ENCODE assay signal across 16 cellular contexts in the genomic region with DNA sequence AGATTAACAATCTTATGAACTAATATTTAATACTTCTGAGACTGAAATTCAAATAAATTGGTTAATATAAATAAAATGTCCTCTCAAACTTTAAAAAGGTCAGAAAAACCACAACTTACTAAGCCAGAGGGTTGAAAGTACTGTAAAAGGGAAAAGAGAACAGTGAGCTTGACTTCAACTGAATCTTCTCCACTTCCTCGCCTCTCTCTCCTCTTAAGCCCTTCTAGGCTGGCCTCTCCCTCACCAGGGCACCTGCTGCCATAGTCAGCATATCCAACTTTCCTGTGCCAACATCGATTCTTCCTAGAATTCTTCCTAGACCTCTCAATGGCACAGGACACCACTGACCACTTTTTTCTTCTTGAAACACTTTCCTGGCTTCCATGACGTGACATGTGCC. TPM values are rescaled to one million over a fixed set of nuclear protein-coding genes. Genes with fewer than 3 reads are reported as not detected.
A peak's percentile ranks its signal among the peaks of the same experiment; 100 is the strongest.
DNase-seq lines count a peak whose midpoint lies in the region; ATAC-seq, FAIRE-seq and TF ChIP-seq lines count a peak whose summit lies in the region.
"Had no signal": no experiment of that assay in that cellular context is flagged by ENCODE, and none has a peak within 500 bp of the region (broad histone marks: within the 10 kb centered on the region; RNA-seq: fewer than 3 reads in every experiment).

No MANE protein-coding gene starts in this region.

- H2AFZ ChIP-seq in HepG2 (ENCODE audit: low read length) = no peak overlapping the region

- H3K4me2 ChIP-seq in HepG2 (ENCODE audit: low read depth, low read length) = no peak overlapping the region

- no peak for TF ChIP-seq RAD21 in HepG2 (CRISPR knock-in tag; IDR thresholded peaks at IDR 0.05)

- H3K4me1 ChIP-seq in right lobe of liver (peaks cover 4 to 29% (median 12%) of the 10 kb centered on the region in 4 donors), HepG2 (ENCODE audit: insufficient read depth, low read length) (peaks cover 13% of the 10 kb centered on the region), stomach (peaks cover 51 to 100% (median 72%) of the 10 kb centered on the region in 4 donors)

- CTCF ChIA-PET in HepG2 (lab: Yijun Ruan, JAX; ENCODE audit: low intra/inter-chr PET ratio, low total read pairs) = no interaction called here

- TF ChIP-seq POLR2A in right lobe of liver (IDR thresholded peaks at IDR 0.05) = no peak
- no peak for TF ChIP-seq POLR2A in HepG2 (IDR thresholded peaks at IDR 0.05; ENCODE audit: insufficient read depth in 1 of 2, low read depth in 2 of 2, low read length in 2 of 2)
- no peak for TF ChIP-seq POLR2A in stomach (IDR thresholded peaks at IDR 0.05)

- H4K20me1 ChIP-seq in HepG2 (ENCODE audit: insufficient read depth, low read length) = no peaks in the 10 kb centered on the region; the same call in 1 of the 2 replicates

- no peaks in the 10 kb centered on the region for H3K27me3 ChIP-seq in right lobe of liver
- H3K27me3 ChIP-seq in HepG2 (ENCODE audit: control insufficient read depth in 1 of 2, insufficient read depth in 2 of 2, low read length in 2 of 2) = no peaks in the 10 kb centered on the region
- no peaks in the 10 kb centered on the region for H3K27me3 ChIP-seq in stomach

- POLR2A ChIA-PET in HepG2 (lab: Yijun Ruan, JAX) = no interaction called here

- TF ChIP-seq CTCF in right lobe of liver (IDR thresholded peaks at IDR 0.05) (no peak), HepG2 (CRISPR knock-in tag; IDR thresholded peaks at IDR 0.05) (no peak), VCaP (conservative IDR thresholded peaks at IDR 0.05) (no peak), stomach (IDR thresholded peaks at IDR 0.05) (no peak)

- peaks cover 72 to 87% of the 10 kb centered on the region in 2 donors for H3K4me1 Mint-ChIP-seq in immature natural killer cell

- no peak for DNase-seq in right lobe of liver
- no peak for DNase-seq in HepG2 (ENCODE audit: low spot score)
- no peak for DNase-seq in immature natural killer cell
- no peak for DNase-seq in stomach
- DNase-seq in NCI-H187 (lab: John Stamatoyannopoulos, UW) = no peak
- DNase-seq in stimulated activated CD4-positive, alpha-beta T cell treated with anti-CD3 and anti-CD28 coated beads, Interleukin-12 subunit alpha, Interleukin-12 subunit beta, amount 100 ng/mL, for 4 hours = no peak
- no peak for DNase-seq in GM19239 (ENCODE audit: insufficient read length, low spot score)
- DNase-seq: activated CD4-positive, alpha-beta T cell treated with anti-CD3 and anti-CD28 coated beads for 4 hours; mucosa of descending colon; NCI-H1417; NCI-H446; psoas muscle had no signal

- peak overlapping the region in 2 of 5 donors; percentile 18 to 21 for H3K4me3 Mint-ChIP-seq in immature natural killer cell
- H3K4me3 Mint-ChIP-seq: activated T-helper 1 cell treated with anti-CD3 and anti-CD28 coated beads, Interleukin-12 subunit alpha, Interleukin-12 subunit beta, Interleukin-2, Interleukin-4 antibody, amounts not matched to agents 30 ng/mL and 10 ng/mL and 1 ng/mL, durations not matched to agents 14 hours and 24 hours and 36 hours; type B pancreatic cell had no signal

- intact Hi-C loops in right lobe of liver (cut with DNase I) (no loop called here), HepG2 (cut with micrococcal nuclease; ENCODE audit: unreplicated experiment) (no loop called here), stomach (cut with DNase I; ENCODE audit: low total_unique reads) (no loop called here)

- H3K27ac ChIP-seq in right lobe of liver = no peak overlapping the region
- H3K27ac ChIP-seq in HepG2 (ENCODE audit: extremely low read length, insufficient read depth, low read length) = no peak overlapping the region
- H3K27ac ChIP-seq in VCaP = peak overlapping the region; percentile 55; the same call in 1 of the 2 replicates
- peak overlapping the region in 3 of 5 donors; percentile 38 to 57 (median 51) for H3K27ac ChIP-seq in stomach
- H3K27ac ChIP-seq: psoas muscle had no signal

- FAIRE-seq in HepG2 (lab: Jason Lieb, UNC) (no peak), GM19239 (lab: Jason Lieb, UNC) (no peak)
- FAIRE-seq: frontal cortex had no signal

- WGBS in right lobe of liver (ENCODE audit: insufficient coverage, low coverage, low lambda C conversion rate, missing lambda C conversion rate) = 64% methylated on average over 3 of the region's 3 CpGs
- over 99% methylated on average over 3 of the region's 3 CpGs for WGBS in HepG2 (ENCODE audit: low lambda C conversion rate)
- 67 to 87% (median 81%) methylated on average over 3 of the region's 3 CpGs for WGBS in stomach, 5 donors

- H3K9ac ChIP-seq in HepG2 (ENCODE audit: insufficient read depth, low read depth, low read length) = no peak overlapping the region

- H3K4me3 ChIP-seq in right lobe of liver (no peak overlapping the region), HepG2 (replicated peaks in 1 of 3; ENCODE audit: insufficient read depth in 1 of 3, low read depth in 2 of 3, low read length in 3 of 3) (no peak overlapping the region), stomach (no peak overlapping the region)
- H3K4me3 ChIP-seq: mucosa of descending colon, psoas muscle had no signal

- peaks cover 77% of the 10 kb centered on the region for H3K79me2 ChIP-seq in HepG2 (ENCODE audit: insufficient read depth, low read length)

- H3K27ac Mint-ChIP-seq in immature natural killer cell = peak overlapping the region; percentile 53 to 88 (median 76)
- H3K27ac Mint-ChIP-seq: type B pancreatic cell had no signal

- H3K36me3 ChIP-seq in right lobe of liver (no peaks in the 10 kb centered on the region), HepG2 (replicated peaks in 1 of 2; ENCODE audit: control insufficient read depth in 1 of 2, insufficient read depth in 2 of 2, low read length in 2 of 2) (peaks cover 2 to 9% of the 10 kb centered on the region in 2 experiments), stomach (peaks cover 0 to 2% (median 0%) of the 10 kb centered on the region in 4 donors)

- H3K27me3 Mint-ChIP-seq in immature natural killer cell (ENCODE audit: low read depth in 3 of 3) = peaks cover 0 to 11% (median 2%) of the 10 kb centered on the region in 3 donors
- H3K27me3 Mint-ChIP-seq: type B pancreatic cell had no signal

- H3K36me3 Mint-ChIP-seq in immature natural killer cell = peaks cover 0 to 8% (median 3%) of the 10 kb centered on the region in 3 donors

- ATAC-seq in right lobe of liver = peak in 3 of 4 donors; percentile 10 to 42 (median 22)
- no peak for ATAC-seq in HepG2
- ATAC-seq: mucosa of descending colon, psoas muscle had no signal

- H3K9me3 Mint-ChIP-seq in immature natural killer cell = no peaks in the 10 kb centered on the region
- H3K9me3 Mint-ChIP-seq: activated T-helper 1 cell treated with anti-CD3 and anti-CD28 coated beads, Interleukin-12 subunit alpha, Interleukin-12 subunit beta, Interleukin-2, Interleukin-4 antibody, amounts not matched to agents 30 ng/mL and 10 ng/mL and 1 ng/mL, durations not matched to agents 14 hours and 24 hours and 36 hours; type B pancreatic cell had no signal

- in situ Hi-C loops in HepG2 (cut with HindIII; ENCODE audit: extremely low pct_ligation_motif_present, low pct_unique_long_range_greater_than_20kb) = no loop called here

- no peaks in the 10 kb centered on the region for H3K9me3 ChIP-seq in right lobe of liver
- no peaks in the 10 kb centered on the region for H3K9me3 ChIP-seq in HepG2 (ENCODE audit: low read length)
- no peaks in the 10 kb centered on the region for H3K9me3 ChIP-seq in stomach
- H3K9me3 ChIP-seq: mucosa of descending colon, psoas muscle had no signal

- no peak for TF ChIP-seq EP300 in HepG2 (IDR thresholded peaks at IDR 0.05; ENCODE audit: low read depth in 2 of 2, low read length in 2 of 2)
- TF ChIP-seq EP300 in HepG2 (CRISPR knock-in tag; IDR thresholded peaks at IDR 0.05; ENCODE audit: borderline replicate concordance) = no peak
- no peak for TF ChIP-seq EP300 in stomach (IDR thresholded peaks at IDR 0.05)

- no TSS peak for BruUV-seq in HepG2 (replicated peaks; lab: Mats Ljungman, UMichigan)

TF ChIP-seq in HepG2, 621 proteins besides CTCF, POLR2A, EP300 and RAD21 (continues in another document):
- TF ChIP-seq ZFP1 (CRISPR knock-in tag; IDR thresholded peaks at IDR 0.05) (no peak), ZNF850 (CRISPR knock-in tag; conservative IDR thresholded peaks at IDR 0.05) (no peak), NR0B2 (CRISPR knock-in tag; IDR thresholded peaks at IDR 0.05) (no peak), ZNF224 (CRISPR knock-in tag; IDR thresholded peaks at IDR 0.05) (no peak), KDM6A (CRISPR knock-in tag; IDR thresholded peaks at IDR 0.05; ENCODE audit: low read depth) (no peak)

RNA-seq across cellular contexts. Expression of gene GNA13, which starts 19.4 kb away (rescaled TPM):
- total RNA-seq in right lobe of liver (10 to 100 TPM; 10.7 to 70.6 (median 23.4) TPM), HepG2 (2016; rRNA removed; fragmentation: Illumina TruSeq; extraction: Trizol) (22.9 and 45.8 TPM in 2 replicates), stomach (10 to 100 TPM; 36.2 to 90.6 (median 45.8) TPM)
- 8.3 and 10.6 TPM in 2 replicates for total RNA-seq in HepG2 (2016; cell fraction: cytosol; rRNA removed; fragmentation: Illumina TruSeq; extraction: Trizol; ENCODE audit: low read depth)
- 22.8 and 43.0 TPM in 2 replicates for total RNA-seq in HepG2 (2016; cell fraction: insoluble cytoplasmic fraction; rRNA removed; fragmentation: Illumina TruSeq; extraction: Trizol)
- total RNA-seq in HepG2 (2016; cell fraction: membrane; rRNA removed; fragmentation: Illumina TruSeq; extraction: Trizol) = 30.7 and 34.7 TPM in 2 replicates
- total RNA-seq in HepG2 (2016; cell fraction: nucleus; rRNA removed; fragmentation: Illumina TruSeq; extraction: Trizol) = 21.1 and 24.0 TPM in 2 replicates
- polyA plus RNA-seq in HepG2 (2011; rRNA removed) (23.7 and 31.0 TPM in 2 replicates), immature natural killer cell (10 to 100 TPM; 40.0 to 58.3 (median 51.7) TPM), stomach (10 to 100 TPM; 10.6 to 26.7 (median 17.5) TPM)
- 13.2 and 21.5 TPM in 2 replicates for polyA plus RNA-seq in HepG2 (2011; cell fraction: cytosol; rRNA removed)
- polyA plus RNA-seq in HepG2 (2011; cell fraction: nucleus; rRNA removed) = 10.2 and 12.4 TPM in 2 replicates
- 26.8 and 27.3 TPM in 2 replicates for polyA plus RNA-seq in HepG2 (2012)
- 3.4 and 3.6 TPM in 2 replicates for polyA plus RNA-seq in HepG2 (2016; cell fraction: cytosol; fragmentation: Illumina TruSeq; extraction: Trizol; ENCODE audit: low read depth)
- 41.0 and 43.8 TPM in 2 replicates for polyA plus RNA-seq in HepG2 (2016; cell fraction: insoluble cytoplasmic fraction; fragmentation: Illumina TruSeq; extraction: Trizol; ENCODE audit: low read depth)
- 18.5 and 20.3 TPM in 2 replicates for polyA plus RNA-seq in HepG2 (2016; cell fraction: membrane; fragmentation: Illumina TruSeq; extraction: Trizol; ENCODE audit: low read depth)
- 24.4 and 25.6 TPM in 2 replicates for polyA plus RNA-seq in HepG2 (2016; cell fraction: nucleus; fragmentation: Illumina TruSeq; extraction: Trizol; ENCODE audit: insufficient read depth, low read depth)
- 21.9 and 29.7 TPM in 2 replicates for polyA minus RNA-seq in HepG2 (2011; rRNA and poly(A)+ RNA removed; ENCODE audit: low replicate concordance)
- 37.8 and 38.8 TPM in 2 replicates for polyA minus RNA-seq in HepG2 (2011; cell fraction: cytosol; rRNA and poly(A)+ RNA removed)
- 37.3 and 39.9 TPM in 2 replicates for polyA minus RNA-seq in HepG2 (2011; cell fraction: nucleus; rRNA and poly(A)+ RNA removed)

Comparison
In these comparisons a context has a peak if more than half of its experiments do, and no peak if none do; other contexts are left out.
1. H3K27ac ChIP-seq: peak in VCaP (single experiment) and stomach (3 of 5); none in right lobe of liver (0 of 3) and HepG2 (single experiment).